8 cellular contexts compared by ENCODE assay signal in genomic region chr2:168030862-168031624, GRCh38.
A peak's percentile ranks its signal among the peaks of the same experiment; 100 is the strongest.
DNase-seq lines count a peak whose midpoint lies in the region; ATAC-seq and TF ChIP-seq lines count a peak whose summit lies in the region.

No MANE protein-coding gene starts in this region.

- no peaks in the 10 kb centered on the region for H3K27me3 ChIP-seq in fibroblast of lung (ENCODE audit: control insufficient read depth, insufficient read depth, low read length)
- H3K27me3 ChIP-seq in ascending aorta: no peaks in the 10 kb centered on the region
- no peaks in the 10 kb centered on the region for H3K27me3 ChIP-seq in Caco-2 (replicated peaks; ENCODE audit: control insufficient read depth, insufficient read depth, low read length)
- no peaks in the 10 kb centered on the region for H3K27me3 ChIP-seq in Peyer's patch

- H3K36me3 Mint-ChIP-seq in Caco-2 (ENCODE audit: insufficient read depth, unreplicated experiment): no peaks in the 10 kb centered on the region

- H4K20me1 ChIP-seq in fibroblast of lung (ENCODE audit: control insufficient read depth, extremely low read depth, insufficient read depth, low read length): no peaks in the 10 kb centered on the region

- peaks cover 19% of the 10 kb centered on the region for H3K4me1 Mint-ChIP-seq in Caco-2 (ENCODE audit: low read depth, unreplicated experiment)

- no peak overlapping the region for H3K9ac ChIP-seq in fibroblast of lung (ENCODE audit: insufficient read depth, low read length)

- TF ChIP-seq POLR2A in Peyer's patch (IDR thresholded peaks at IDR 0.05): no peak

- peak overlapping the region; percentile 68 for H3K27ac ChIP-seq in fibroblast of lung (ENCODE audit: insufficient read depth, low read length)
- no peak overlapping the region for H3K27ac ChIP-seq in ascending aorta
- H3K27ac ChIP-seq in Peyer's patch: no peak overlapping the region

- H3K4me3 ChIP-seq in fibroblast of lung (replicated peaks in 1 of 4; ENCODE audit: control extremely low read depth in 1 of 4, insufficient read depth in 1 of 4, low read depth in 3 of 4, low read length in 4 of 4) (no peak overlapping the region), ascending aorta (no peak overlapping the region), Caco-2 (ENCODE audit: low read depth, low read length) (no peak overlapping the region), Peyer's patch (no peak overlapping the region)

- H3K27me3 Mint-ChIP-seq in Caco-2 (ENCODE audit: insufficient read depth, unreplicated experiment): no peaks in the 10 kb centered on the region

- H3K36me3 ChIP-seq in fibroblast of lung (ENCODE audit: control insufficient read depth, insufficient read depth, low read length) (no peaks in the 10 kb centered on the region), ascending aorta (no peaks in the 10 kb centered on the region), Caco-2 (ENCODE audit: control insufficient read depth, insufficient read depth, low read length) (no peaks in the 10 kb centered on the region), Peyer's patch (peaks cover 0 to 8% (median 0%) of the 10 kb centered on the region in 3 donors)

- no peaks in the 10 kb centered on the region for H3K9me3 Mint-ChIP-seq in Caco-2 (ENCODE audit: unreplicated experiment)

- TF ChIP-seq CTCF in fibroblast of lung (conservative IDR thresholded peaks at IDR 0.05 in 1 of 2, IDR thresholded peaks at IDR 0.05 in 1 of 2; ENCODE audit: low read depth in 1 of 2, low read length in 2 of 2) (no peak), ascending aorta (IDR thresholded peaks at IDR 0.05) (no peak), Caco-2 (IDR thresholded peaks at IDR 0.05; ENCODE audit: insufficient read depth in 1 of 2, low read depth in 1 of 2, low read length in 1 of 2, severe bottlenecking in 1 of 2, unreplicated experiment in 1 of 2) (no peak), Peyer's patch (IDR thresholded peaks at IDR 0.05) (no peak)

- peak; percentile 11 for DNase-seq in Daoy (ENCODE audit: low read depth)
- peak; percentile 68 to 88 for DNase-seq in fibroblast of lung (ENCODE audit: low read depth in 2 of 2)
- no peak for DNase-seq in ascending aorta (ENCODE audit: low spot score in 2 of 2)
- no peak for DNase-seq in NCI-H1436 treated with DMSO at 0.1 percent for 48 hours (lab: John Stamatoyannopoulos, UW)
- no peak for DNase-seq in Caco-2
- DNase-seq in Peyer's patch: no peak

- no peaks in the 10 kb centered on the region for H3K4me1 ChIP-seq in fibroblast of lung (ENCODE audit: control insufficient read depth, extremely low read depth, insufficient read depth, low read length)
- H3K4me1 ChIP-seq in ascending aorta: no peaks in the 10 kb centered on the region
- peaks cover 17% of the 10 kb centered on the region for H3K4me1 ChIP-seq in Caco-2
- H3K4me1 ChIP-seq in Peyer's patch: no peaks in the 10 kb centered on the region

- no peak overlapping the region for H2AFZ ChIP-seq in fibroblast of lung (ENCODE audit: low read length)

- POLR2A ChIA-PET in Caco-2 (lab: Charles Lee): no interaction called here

- no peaks in the 10 kb centered on the region for H3K9me3 ChIP-seq in fibroblast of lung (ENCODE audit: control insufficient read depth, insufficient read depth, low read depth, low read length)
- no peaks in the 10 kb centered on the region for H3K9me3 ChIP-seq in ascending aorta
- H3K9me3 ChIP-seq in Caco-2: no peaks in the 10 kb centered on the region
- no peaks in the 10 kb centered on the region for H3K9me3 ChIP-seq in Peyer's patch

- intact Hi-C loops in ascending aorta (cut with DNase I) (no loop called here), Caco-2 (cut with micrococcal nuclease; ENCODE audit: unreplicated experiment) (no loop called here)

- H3K27ac Mint-ChIP-seq in Caco-2 (ENCODE audit: unreplicated experiment): no peak overlapping the region

- no peak overlapping the region for H3K4me3 Mint-ChIP-seq in Caco-2 (ENCODE audit: unreplicated experiment)

- CTCF ChIA-PET in Caco-2 (lab: Charles Lee): no interaction called here

- H3K4me2 ChIP-seq in fibroblast of lung (ENCODE audit: extremely low read depth, insufficient read depth, low read length): no peak overlapping the region

- no TSS peak for BruUV-seq in Caco-2 (replicated peaks; lab: Mats Ljungman, UMichigan)

- ATAC-seq in GM19467 (IDR thresholded peaks at IDR 0.05; ENCODE audit: unreplicated experiment): peak; percentile 88
- ATAC-seq in HG03354 (IDR thresholded peaks at IDR 0.05; ENCODE audit: poor library complexity, severe bottlenecking, unreplicated experiment): peak; percentile 88

- no peaks in the 10 kb centered on the region for H3K79me2 ChIP-seq in fibroblast of lung (ENCODE audit: control insufficient read depth, insufficient read depth, low read length)

Comparison
In these comparisons a context has a peak if more than half of its experiments do, and no peak if none do; other contexts are left out.
1. DNase-seq: peak in Daoy (single experiment) and fibroblast of lung (2 of 2); none in ascending aorta (0 of 2), NCI-H1436 treated with DMSO at 0.1 percent for 48 hours (single experiment), Caco-2 (0 of 2) and Peyer's patch (0 of 3).